In genomic region chr18:9389706-9390105, GRCh38 we compare ENCODE assay signal across 27 cellular contexts. TPM values are rescaled to one million over a fixed set of nuclear protein-coding genes. Genes with fewer than 3 reads are reported as not detected.
DNase-seq lines count a peak whose midpoint lies in the region; ATAC-seq and TF ChIP-seq lines count a peak whose summit lies in the region.
"Had no signal": no experiment of that assay in that cellular context is flagged by ENCODE, and none has a peak within 500 bp of the region (broad histone marks: within the 10 kb centered on the region; RNA-seq: fewer than 3 reads in every experiment).

No MANE protein-coding gene starts in this region.

- peak; percentile 91 for ATAC-seq in PC-3
- ATAC-seq: A549; CD8-positive, alpha-beta T cell had no signal

- 0 out of 2 replicates have a peak overlapping the region, but pooled peaks have one; percentile 4 for H3K27ac ChIP-seq in PC-3 (ENCODE audit: low read length)
- H3K27ac ChIP-seq: 22Rv1; A549; BLaER1; BLaER1 treated with 17β-estradiol and CSF1 and Interleukin-3, amounts not matched to agents 10 nM and 100 nM; C4-2B had no signal

- DNase-seq in PC-3 (peak; percentile 37), NCI-H1417 treated with DMSO at 0.1 percent for 48 hours (lab: John Stamatoyannopoulos, UW) (no peak)
- DNase-seq: 8988T; ACHN; AML-193; BE2C; C1 segment of cervical spinal cord; Caco-2; Calu3; CD4-positive, alpha-beta memory T cell; CD4-positive, alpha-beta T cell; CD4-positive, CD25-positive, alpha-beta regulatory T cell; CD8-positive, alpha-beta memory T cell; CD8-positive, alpha-beta T cell; COR-L47; DMS 273 treated with DMSO at 0.1 percent for 48 hours; DMS153; DMS53; DMS79; DMS79 treated with DMSO at 0.1 percent for 48 hours; DND-41; EL had no signal

- H3K9ac ChIP-seq in PC-3 (ENCODE audit: low read length) = no peak overlapping the region
- H3K9ac ChIP-seq: BLaER1; BLaER1 treated with 17β-estradiol and CSF1 and Interleukin-3, amounts not matched to agents 10 nM and 100 nM had no signal

- no peak for TF ChIP-seq CTCF in PC-3 (conservative IDR thresholded peaks at IDR 0.05; ENCODE audit: low read depth, low read length)

- intact Hi-C loops in PC-3 (cut with micrococcal nuclease) = no loop called here

- no peaks in the 10 kb centered on the region for H3K9me2 ChIP-seq in PC-3 (replicated peaks; ENCODE audit: low read length)

- H3F3A ChIP-seq in PC-3 (ENCODE audit: low read length, unreplicated experiment) = no peaks in the 10 kb centered on the region

- H4K20me1 ChIP-seq in PC-3 (ENCODE audit: low read length) = no peaks in the 10 kb centered on the region
- H4K20me1 ChIP-seq: BLaER1; BLaER1 treated with 17β-estradiol and CSF1 and Interleukin-3, amounts not matched to agents 10 nM and 100 nM had no signal

- POLR2A ChIA-PET in PC-3 (lab: Charles Lee; ENCODE audit: unreplicated experiment) = no interaction called here

- no peaks in the 10 kb centered on the region for H3K27me3 ChIP-seq in PC-3 (ENCODE audit: low read length)
- H3K27me3 ChIP-seq: BE2C; BLaER1; BLaER1 treated with 17β-estradiol and CSF1 and Interleukin-3, amounts not matched to agents 10 nM and 100 nM had no signal

- H3K79me2 ChIP-seq in PC-3 (ENCODE audit: low read length) = no peaks in the 10 kb centered on the region

- H3K4me2 ChIP-seq in PC-3 (ENCODE audit: low read length) = peak overlapping the region; percentile 37; the same call in 1 of the 2 replicates
- H3K4me2 ChIP-seq: A549; BLaER1; BLaER1 treated with 17β-estradiol and CSF1 and Interleukin-3, amounts not matched to agents 10 nM and 100 nM had no signal

- no TSS peak for BruUV-seq in PC-3 (replicated peaks; lab: Mats Ljungman, UMichigan)

- no peak overlapping the region for H2AFZ ChIP-seq in PC-3 (ENCODE audit: low read length)

- peaks cover 8% of the 10 kb centered on the region; the same call in 1 of the 2 replicates for H3K9me3 ChIP-seq in PC-3 (ENCODE audit: low read length)
- H3K9me3 ChIP-seq: BE2C had no signal

- peaks cover 10% of the 10 kb centered on the region; the same call in 1 of the 2 replicates for H3K4me1 ChIP-seq in PC-3 (ENCODE audit: insufficient read depth, low read length)
- H3K4me1 ChIP-seq: A549, BE2C, BLaER1, Caco-2 had no signal

- CTCF ChIA-PET in PC-3 (lab: Charles Lee) = no interaction called here

- H3K36me3 ChIP-seq in PC-3 (ENCODE audit: low read depth, low read length) = peaks cover 18% of the 10 kb centered on the region
- H3K36me3 ChIP-seq: BE2C had no signal

- H3K4me3 ChIP-seq in PC-3 (ENCODE audit: low read length) = no peak overlapping the region
- H3K4me3 ChIP-seq: A549; BLaER1; BLaER1 treated with 17β-estradiol and CSF1 and Interleukin-3, amounts not matched to agents 10 nM and 100 nM had no signal

RNA-seq across cellular contexts. Expression of gene TWSG1, which starts 55.1 kb away (rescaled TPM):
- total RNA-seq in PC-3 (2014; rRNA removed) = 30.1 and 32.8 TPM in 2 replicates
